Comparison of ENCODE assay signal across 12 cellular contexts in genomic region chr2:10254373-10255188, GRCh38. TPM values are rescaled to one million over a fixed set of nuclear protein-coding genes. Genes with fewer than 3 reads are reported as not detected.
A peak's percentile ranks its signal among the peaks of the same experiment; 100 is the strongest.
DNase-seq lines count a peak whose midpoint lies in the region; ATAC-seq, FAIRE-seq and TF ChIP-seq lines count a peak whose summit lies in the region.
"Had no signal": no experiment of that assay in that cellular context is flagged by ENCODE, and none has a peak within 500 bp of the region (broad histone marks: within the 10 kb centered on the region; RNA-seq: fewer than 3 reads in every experiment).

No MANE protein-coding gene starts in this region.

- FAIRE-seq in GM19239 (lab: Jason Lieb, UNC): no peak

- peaks cover 0 to 6% (median 0%) of the 10 kb centered on the region in 11 experiments; a peak in 1 of 22 replicates for H3K36me3 ChIP-seq in BLaER1 treated with 17β-estradiol and CSF1 and Interleukin-3, amounts not matched to agents 10 nM and 100 nM
- no peaks in the 10 kb centered on the region for H3K36me3 ChIP-seq in H7 (replicated peaks; ENCODE audit: control insufficient read depth, insufficient read depth, low read length)
- no peaks in the 10 kb centered on the region for H3K36me3 ChIP-seq in SJCRH30
- H3K36me3 ChIP-seq in left lung: no peaks in the 10 kb centered on the region
- H3K36me3 ChIP-seq: brain microvascular endothelial cell had no signal

- peaks cover 15 to 24% (median 16%) of the 10 kb centered on the region in 11 experiments for H3K9me3 ChIP-seq in BLaER1 treated with 17β-estradiol and CSF1 and Interleukin-3, amounts not matched to agents 10 nM and 100 nM (replicated peaks in 1 of 11)
- peaks cover 5% of the 10 kb centered on the region; the same call in 1 of the 2 replicates for H3K9me3 ChIP-seq in SJCRH30 (replicated peaks)
- peaks cover 0 to 12% of the 10 kb centered on the region in 2 donors for H3K9me3 ChIP-seq in left lung

- peaks cover 0 to 19% (median 0%) of the 10 kb centered on the region in 11 experiments; a peak in 4 of 22 replicates for H4K20me1 ChIP-seq in BLaER1 treated with 17β-estradiol and CSF1 and Interleukin-3, amounts not matched to agents 10 nM and 100 nM

- H3K27me3 ChIP-seq in BLaER1 treated with 17β-estradiol and CSF1 and Interleukin-3, amounts not matched to agents 10 nM and 100 nM: peaks cover 0 to 70% (median 0%) of the 10 kb centered on the region in 11 experiments; a peak in 8 of 22 replicates
- H3K27me3 ChIP-seq in H7 (ENCODE audit: control insufficient read depth, insufficient read depth, low read length) (no peaks in the 10 kb centered on the region), SJCRH30 (peaks cover 11% of the 10 kb centered on the region), left lung (no peaks in the 10 kb centered on the region)
- H3K27me3 ChIP-seq: brain microvascular endothelial cell had no signal

- H3K9me3 Mint-ChIP-seq in activated CD4-positive, alpha-beta T cell treated with anti-CD3 and anti-CD28 coated beads, Interleukin-2, amount 10 ng/mL, durations not matched to agents 24 days and 14 days: peaks cover 13% of the 10 kb centered on the region

- H3K4me3 ChIP-seq in BLaER1 treated with 17β-estradiol and CSF1 and Interleukin-3, amounts not matched to agents 10 nM and 100 nM: no peak overlapping the region
- H3K4me3 ChIP-seq in H7 (ENCODE audit: insufficient read depth, low read depth, low read length) (no peak overlapping the region), SJCRH30 (no peak overlapping the region), left lung (no peak overlapping the region)

- intact Hi-C loops in left lung (cut with DNase I): no loop called here
- intact Hi-C loops in activated CD4-positive, alpha-beta T cell treated with anti-CD3 and anti-CD28 coated beads, Interleukin-2, amount 10 ng/mL, durations not matched to agents 24 days and 14 days (cut with micrococcal nuclease): loop anchor here (10.0 kb wide), 1 partner anchor 80 kb away; no protein-coding TSS in a partner anchor

- peaks cover 2% of the 10 kb centered on the region for H3K36me3 Mint-ChIP-seq in activated CD4-positive, alpha-beta T cell treated with anti-CD3 and anti-CD28 coated beads, Interleukin-2, amount 10 ng/mL, durations not matched to agents 24 days and 14 days (ENCODE audit: low read depth)

- peak overlapping the region; percentile 5 to 84 (median 62); a peak in 16 of 22 replicates for H3K4me2 ChIP-seq in BLaER1 treated with 17β-estradiol and CSF1 and Interleukin-3, amounts not matched to agents 10 nM and 100 nM

- peaks cover 23 to 48% (median 41%) of the 10 kb centered on the region in 10 experiments for H3K4me1 ChIP-seq in BLaER1 treated with 17β-estradiol and CSF1 and Interleukin-3, amounts not matched to agents 10 nM and 100 nM
- H3K4me1 ChIP-seq in SJCRH30: peaks cover 9% of the 10 kb centered on the region
- H3K4me1 ChIP-seq in left lung: peaks cover 0 to 8% of the 10 kb centered on the region in 2 donors

- no peak overlapping the region for H3K27ac Mint-ChIP-seq in activated CD4-positive, alpha-beta T cell treated with anti-CD3 and anti-CD28 coated beads, Interleukin-2, amount 10 ng/mL, durations not matched to agents 24 days and 14 days
- H3K27ac Mint-ChIP-seq: activated T-cell treated with anti-CD3 and anti-CD28 coated beads, Interleukin-2, amount 50 U/mL, for 24 hours; CD4-positive, alpha-beta memory T cell had no signal

- H3K27ac ChIP-seq in BLaER1 treated with 17β-estradiol and CSF1 and Interleukin-3, amounts not matched to agents 10 nM and 100 nM: peak overlapping the region in 1 of 11 experiments; percentile 4; a peak in 1 of 22 replicates
- H3K27ac ChIP-seq in SJCRH30 (no peak overlapping the region), left lung (no peak overlapping the region)
- H3K27ac ChIP-seq: brain microvascular endothelial cell had no signal

- ATAC-seq in left lung: no peak
- ATAC-seq in GM21529 (IDR thresholded peaks at IDR 0.05; ENCODE audit: unreplicated experiment): no peak

- DNase-seq in H7: peak; percentile 69
- peak; percentile 75 to 86 for DNase-seq in SJCRH30
- DNase-seq in left lung: peak; percentile 29 to 65
- DNase-seq in GM19239 (ENCODE audit: insufficient read length, low spot score): no peak
- no peak for DNase-seq in LoVo (ENCODE audit: low spot score)
- DNase-seq in activated CD4-positive, alpha-beta T cell treated with anti-CD3 and anti-CD28 coated beads, Interleukin-2, amount 10 ng/mL, durations not matched to agents 24 days and 14 days: no peak
- DNase-seq: activated T-cell treated with anti-CD3 and anti-CD28 coated beads, Interleukin-2, amount 50 U/mL, for 24 hours; brain microvascular endothelial cell; CD4-positive, alpha-beta memory T cell; NCI-H1105 had no signal

- H3K27me3 Mint-ChIP-seq in activated CD4-positive, alpha-beta T cell treated with anti-CD3 and anti-CD28 coated beads, Interleukin-2, amount 10 ng/mL, durations not matched to agents 24 days and 14 days: peaks cover 21% of the 10 kb centered on the region
- H3K27me3 Mint-ChIP-seq: activated T-cell treated with anti-CD3 and anti-CD28 coated beads, Interleukin-2, amount 50 U/mL, for 24 hours had no signal

- H3K9ac ChIP-seq in BLaER1 treated with 17β-estradiol and CSF1 and Interleukin-3, amounts not matched to agents 10 nM and 100 nM: peak overlapping the region in 1 of 11 experiments; percentile 14; a peak in 2 of 22 replicates

- H3K4me1 Mint-ChIP-seq in activated CD4-positive, alpha-beta T cell treated with anti-CD3 and anti-CD28 coated beads, Interleukin-2, amount 10 ng/mL, durations not matched to agents 24 days and 14 days: no peaks in the 10 kb centered on the region

- no peak overlapping the region for H3K4me3 Mint-ChIP-seq in activated CD4-positive, alpha-beta T cell treated with anti-CD3 and anti-CD28 coated beads, Interleukin-2, amount 10 ng/mL, durations not matched to agents 24 days and 14 days
- H3K4me3 Mint-ChIP-seq: activated T-cell treated with anti-CD3 and anti-CD28 coated beads, Interleukin-2, amount 50 U/mL, for 24 hours; CD4-positive, alpha-beta memory T cell had no signal

- no peak for TF ChIP-seq CTCF in left lung (IDR thresholded peaks at IDR 0.05)

RNA-seq across cellular contexts. Expression of gene HPCAL1, which starts 48.1 kb away (rescaled TPM):
- total RNA-seq in H7 (2014; rRNA removed; shearing (Covaris generic)): 21.8 and 22.0 TPM in 2 replicates
- total RNA-seq in SJCRH30 (2014; rRNA removed; shearing (Covaris generic)): 51.7 and 52.4 TPM in 2 replicates
- 100 to 1,000 TPM; 107 to 108 TPM for total RNA-seq in left lung
- total RNA-seq in activated CD4-positive, alpha-beta T cell treated with anti-CD3 and anti-CD28 coated beads, Interleukin-2, amount 10 ng/mL, durations not matched to agents 24 days and 14 days: 77.1 and 82.8 TPM in 2 replicates

Comparison
In these comparisons a context has a peak if more than half of its experiments do, and no peak if none do; other contexts are left out.
1. DNase-seq: peak in H7 (single experiment), SJCRH30 (2 of 2) and left lung (2 of 2); none in GM19239 (single experiment), LoVo (single experiment) and activated CD4-positive, alpha-beta T cell treated with anti-CD3 and anti-CD28 coated beads, Interleukin-2, amount 10 ng/mL, durations not matched to agents 24 days and 14 days (single experiment).